In genomic region chr1:155744711-155745283, GRCh38 we compare ENCODE assay signal across 8 cellular contexts. TPM values are rescaled to one million over a fixed set of nuclear protein-coding genes. Genes with fewer than 3 reads are reported as not detected.
DNase-seq lines count a peak whose midpoint lies in the region; ATAC-seq and TF ChIP-seq lines count a peak whose summit lies in the region.

No MANE protein-coding gene starts in this region.

- TF ChIP-seq POLR2A in sigmoid colon (IDR thresholded peaks at IDR 0.05), result no peak

- no peak for ATAC-seq in HG03565 (IDR thresholded peaks at IDR 0.05; ENCODE audit: unreplicated experiment)

- H3K36me3 ChIP-seq in SK-N-MC (ENCODE audit: insufficient read depth, low read length) (no peaks in the 10 kb centered on the region; the same call in 1 of the 2 replicates), sigmoid colon (peaks cover 0 to 17% (median 2%) of the 10 kb centered on the region in 4 donors)

- H3K9me3 ChIP-seq in SK-N-MC (ENCODE audit: low read depth, low read length), result no peaks in the 10 kb centered on the region
- no peaks in the 10 kb centered on the region for H3K9me3 ChIP-seq in sigmoid colon

- intact Hi-C loops in sigmoid colon (cut with DNase I), result loop anchor here (2.0 kb wide), 1 partner anchor 56 kb away; the partner anchor contains the start of genes DAP3 and YY1AP1

- no peak for TF ChIP-seq EP300 in sigmoid colon (IDR thresholded peaks at IDR 0.05)

- H3K27ac ChIP-seq in SK-N-MC (peak overlapping the region; percentile 73), sigmoid colon (peak overlapping the region; percentile 72 to 83 (median 80))

- peak overlapping the region; percentile 45 for H3K4me3 ChIP-seq in GM12875 (ENCODE audit: low read depth, low read length)
- peak overlapping the region; percentile 82 for H3K4me3 ChIP-seq in SK-N-MC
- H3K4me3 ChIP-seq in fibroblast of the aortic adventitia (ENCODE audit: low read depth, low read length), result peak overlapping the region; percentile 81
- peak overlapping the region; percentile 47 to 61 (median 60) for H3K4me3 ChIP-seq in sigmoid colon

- peak overlapping the region; percentile 87 for H3K9ac ChIP-seq in SK-N-MC (ENCODE audit: insufficient read length)

- no peaks in the 10 kb centered on the region for H3K27me3 ChIP-seq in sigmoid colon

- H3K4me1 ChIP-seq in sigmoid colon, result peaks cover 0 to 6% (median 6%) of the 10 kb centered on the region in 4 donors

- DNase-seq in SK-N-MC (ENCODE audit: low read depth, low spot score) (no peak), fibroblast of the aortic adventitia (ENCODE audit: low read depth) (no peak), sigmoid colon (no peak), putamen (ENCODE audit: low spot score) (no peak), NCI-H2196 treated with DMSO at 0.1 percent for 48 hours (lab: John Stamatoyannopoulos, UW; ENCODE audit: unreplicated experiment) (no peak), dermis blood vessel endothelial cell (no peak)

- WGBS in sigmoid colon, 2 donors, result 70 to 80% methylated on average over 9 of the region's 9 CpGs

- no peak for TF ChIP-seq CTCF in GM12875 (IDR thresholded peaks at IDR 0.05; ENCODE audit: borderline replicate concordance, insufficient read depth, low read depth, low read length)
- no peak for TF ChIP-seq CTCF in fibroblast of the aortic adventitia (IDR thresholded peaks at IDR 0.05; ENCODE audit: insufficient read depth, low read length)
- TF ChIP-seq CTCF in sigmoid colon (IDR thresholded peaks at IDR 0.05), result no peak

RNA-seq across cellular contexts. Expression of gene DAP3, which starts 55.9 kb away (rescaled TPM):
- total RNA-seq in fibroblast of the aortic adventitia (ENCODE audit: low replicate concordance) (73.7 and 129 TPM in 2 replicates), sigmoid colon (100 to 1,000 TPM in 3 of 4 donors, 10 to 100 TPM in 1; 96.7 to 180 (median 134) TPM), dermis blood vessel endothelial cell (49.7 and 55.3 TPM in 2 replicates)
- 10 to 100 TPM; 60.3 to 92.5 (median 86.9) TPM for polyA plus RNA-seq in sigmoid colon

RNA-seq across cellular contexts. Expression of gene YY1AP1, which starts 56.2 kb away (rescaled TPM):
- total RNA-seq in fibroblast of the aortic adventitia (ENCODE audit: low replicate concordance), result 25.7 and 54.6 TPM in 2 replicates
- 100 to 1,000 TPM in 3 of 4 donors, 10 to 100 TPM in 1; 54.3 to 195 (median 159) TPM for total RNA-seq in sigmoid colon
- 10 to 100 TPM; 21.6 to 39.2 (median 25.7) TPM for polyA plus RNA-seq in sigmoid colon
- 44.9 and 66.9 TPM in 2 replicates for total RNA-seq in dermis blood vessel endothelial cell
